8 cellular contexts compared by ENCODE assay signal in the genomic region with DNA sequence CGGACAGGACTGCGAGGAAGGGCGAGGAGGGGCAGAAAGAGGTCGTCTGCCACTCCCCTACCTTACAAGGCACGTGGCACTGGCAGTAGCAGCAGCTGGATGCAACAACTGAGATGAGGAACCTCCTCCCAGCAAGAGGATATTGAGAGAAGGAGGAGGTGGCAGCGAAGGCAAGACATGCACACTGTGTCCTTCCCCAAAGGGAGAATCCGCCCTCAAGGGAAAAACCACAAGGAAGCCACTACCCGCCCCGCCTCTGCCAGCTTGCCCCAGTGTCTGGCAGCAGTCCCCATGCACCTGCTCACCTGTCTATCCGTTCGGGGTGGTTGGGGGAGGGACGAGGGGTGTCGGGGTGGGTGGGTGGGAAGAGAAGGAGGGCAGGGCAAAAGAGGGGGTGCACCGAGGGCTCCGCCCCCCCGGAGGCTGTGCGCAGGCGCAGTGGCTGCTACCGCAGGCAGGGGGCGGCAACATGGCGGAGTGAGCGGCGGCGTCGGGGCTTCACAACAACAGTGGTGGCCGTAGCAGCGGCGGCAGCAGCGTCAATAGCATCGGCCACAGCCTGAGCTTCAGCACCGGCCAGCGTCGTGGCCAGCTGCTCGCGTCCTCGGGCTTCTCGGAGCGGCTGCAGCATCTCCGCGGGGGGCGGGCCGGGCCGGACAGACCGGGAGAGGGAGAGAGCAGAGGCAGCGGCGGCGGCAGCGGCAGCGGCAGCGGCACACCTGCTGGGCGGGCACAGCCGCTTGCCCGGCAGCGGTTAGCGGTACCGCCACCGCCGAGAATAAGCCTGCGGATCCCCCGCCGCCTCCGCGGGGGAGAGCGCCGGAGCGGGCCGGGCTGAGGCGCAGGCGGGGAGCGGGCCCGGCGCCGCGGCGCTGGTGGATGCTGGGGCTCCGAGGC. TPM values are rescaled to one million over a fixed set of nuclear protein-coding genes. Genes with fewer than 3 reads are reported as not detected.
DNase-seq lines count a peak whose midpoint lies in the region; ATAC-seq and TF ChIP-seq lines count a peak whose summit lies in the region.

A gene with protein sequence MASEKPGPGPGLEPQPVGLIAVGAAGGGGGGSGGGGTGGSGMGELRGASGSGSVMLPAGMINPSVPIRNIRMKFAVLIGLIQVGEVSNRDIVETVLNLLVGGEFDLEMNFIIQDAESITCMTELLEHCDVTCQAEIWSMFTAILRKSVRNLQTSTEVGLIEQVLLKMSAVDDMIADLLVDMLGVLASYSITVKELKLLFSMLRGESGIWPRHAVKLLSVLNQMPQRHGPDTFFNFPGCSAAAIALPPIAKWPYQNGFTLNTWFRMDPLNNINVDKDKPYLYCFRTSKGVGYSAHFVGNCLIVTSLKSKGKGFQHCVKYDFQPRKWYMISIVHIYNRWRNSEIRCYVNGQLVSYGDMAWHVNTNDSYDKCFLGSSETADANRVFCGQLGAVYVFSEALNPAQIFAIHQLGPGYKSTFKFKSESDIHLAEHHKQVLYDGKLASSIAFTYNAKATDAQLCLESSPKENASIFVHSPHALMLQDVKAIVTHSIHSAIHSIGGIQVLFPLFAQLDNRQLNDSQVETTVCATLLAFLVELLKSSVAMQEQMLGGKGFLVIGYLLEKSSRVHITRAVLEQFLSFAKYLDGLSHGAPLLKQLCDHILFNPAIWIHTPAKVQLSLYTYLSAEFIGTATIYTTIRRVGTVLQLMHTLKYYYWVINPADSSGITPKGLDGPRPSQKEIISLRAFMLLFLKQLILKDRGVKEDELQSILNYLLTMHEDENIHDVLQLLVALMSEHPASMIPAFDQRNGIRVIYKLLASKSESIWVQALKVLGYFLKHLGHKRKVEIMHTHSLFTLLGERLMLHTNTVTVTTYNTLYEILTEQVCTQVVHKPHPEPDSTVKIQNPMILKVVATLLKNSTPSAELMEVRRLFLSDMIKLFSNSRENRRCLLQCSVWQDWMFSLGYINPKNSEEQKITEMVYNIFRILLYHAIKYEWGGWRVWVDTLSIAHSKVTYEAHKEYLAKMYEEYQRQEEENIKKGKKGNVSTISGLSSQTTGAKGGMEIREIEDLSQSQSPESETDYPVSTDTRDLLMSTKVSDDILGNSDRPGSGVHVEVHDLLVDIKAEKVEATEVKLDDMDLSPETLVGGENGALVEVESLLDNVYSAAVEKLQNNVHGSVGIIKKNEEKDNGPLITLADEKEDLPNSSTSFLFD (N-terminal part only) (plus strand): TSS at position 436 of the 897 bp plus-strand sequence. CDS start 551 bp downstream, outside the sequence.

- H3K27ac ChIP-seq in DND-41 (ENCODE audit: low read length) (no peak within 1 kb of the TSS; the same call in 1 of the 2 replicates), GM23248 (no peak within 1 kb of the TSS), temporal lobe (ENCODE audit: low read depth, low read length) (peak within 1 kb of the TSS; percentile 40)

- no peaks in the 10 kb centered on the region for H3K9me3 ChIP-seq in DND-41 (ENCODE audit: insufficient read depth, low read length, severe bottlenecking)
- H3K9me3 ChIP-seq in GM23248 (ENCODE audit: low read depth): no peaks in the 10 kb centered on the region
- no peaks in the 10 kb centered on the region for H3K9me3 ChIP-seq in Loucy (ENCODE audit: insufficient read depth, low read depth, low read length)

- ATAC-seq in DND-41 (ENCODE audit: insufficient read depth, low read depth): peak; percentile 85

- no peaks in the 10 kb centered on the region for H3F3A ChIP-seq in GM23248 (ENCODE audit: insufficient read depth)
- H3F3A ChIP-seq in Loucy (ENCODE audit: low read depth): 0 out of 2 replicates have a peak, but pooled peaks cover 3% of the 10 kb centered on the region

- DNase-seq in DND-41: peak; percentile 82
- DNase-seq in GM23248: peak; percentile 78
- peak; percentile 89 for DNase-seq in SK-N-DZ (ENCODE audit: low spot score)
- peak; percentile 76 for DNase-seq in activated naive CD4-positive, alpha-beta T cell treated with anti-CD3 and anti-CD28 coated beads, Interleukin-2, amount 50 U/mL, for 16 hours
- peak; percentile 72 for DNase-seq in globus pallidus (ENCODE audit: low spot score)
- DNase-seq in occipital lobe (lab: John Stamatoyannopoulos, UW): peak; percentile 83

- TF ChIP-seq CTCF in DND-41 (IDR thresholded peaks at IDR 0.05; ENCODE audit: borderline replicate concordance, extremely low read depth, low read length, poor library complexity, severe bottlenecking) (no peak), Loucy (conservative IDR thresholded peaks at IDR 0.05; ENCODE audit: low read length) (no peak)

- in situ Hi-C loops in GM23248 (cut with MboI): no loop called here

- H3K27me3 ChIP-seq in DND-41 (ENCODE audit: insufficient read depth, low read length, poor library complexity) (peaks cover 5% of the 10 kb centered on the region), GM23248 (replicated peaks; ENCODE audit: insufficient read depth) (0 out of 2 replicates have a peak, but pooled peaks cover 4% of the 10 kb centered on the region), Loucy (ENCODE audit: insufficient read depth, low read length, poor library complexity, severe bottlenecking) (no peaks in the 10 kb centered on the region)

- H3K9ac ChIP-seq in DND-41 (ENCODE audit: low read depth, low read length) (peak within 1 kb of the TSS; percentile 71), GM23248 (peak within 1 kb of the TSS; percentile 53), Loucy (ENCODE audit: low read depth, low read length, poor library complexity, severe bottlenecking) (peak within 1 kb of the TSS; percentile 58)

- H3K79me2 ChIP-seq in DND-41 (ENCODE audit: insufficient read depth, low read length): no peaks in the 10 kb centered on the region
- H3K79me2 ChIP-seq in GM23248 (ENCODE audit: insufficient read depth): no peaks in the 10 kb centered on the region
- peaks cover 6% of the 10 kb centered on the region; the same call in 1 of the 2 replicates for H3K79me2 ChIP-seq in Loucy (ENCODE audit: insufficient read depth, low read length)

- H3K4me2 ChIP-seq in DND-41 (ENCODE audit: insufficient read depth, low read length): peak within 1 kb of the TSS; percentile 93
- peak within 1 kb of the TSS; percentile 60 for H3K4me2 ChIP-seq in GM23248 (ENCODE audit: unreplicated experiment)
- H3K4me2 ChIP-seq in Loucy (ENCODE audit: low read depth, low read length, poor library complexity, severe bottlenecking): peak within 1 kb of the TSS; percentile 87

- no peaks in the 10 kb centered on the region; the same call in 1 of the 2 replicates for H3K36me3 ChIP-seq in DND-41 (ENCODE audit: insufficient read depth, low read length)
- H3K36me3 ChIP-seq in GM23248 (ENCODE audit: low read depth): no peaks in the 10 kb centered on the region
- no peaks in the 10 kb centered on the region for H3K36me3 ChIP-seq in Loucy (ENCODE audit: insufficient read depth, low read length)

- peaks cover 34% of the 10 kb centered on the region for H3K4me1 ChIP-seq in DND-41 (ENCODE audit: insufficient read depth, low read length)
- no peaks in the 10 kb centered on the region for H3K4me1 ChIP-seq in GM23248 (ENCODE audit: insufficient read depth)
- peaks cover 31% of the 10 kb centered on the region for H3K4me1 ChIP-seq in Loucy (ENCODE audit: insufficient read depth, low read length, poor library complexity, severe bottlenecking)

- WGBS in GM23248 (ENCODE audit: low coverage in 1 of 2, low lambda C conversion rate in 2 of 2, missing lambda C conversion rate in 2 of 2), 2 experiments: 2% methylated on average over 39 to 59 of the region's 76 CpGs

- H2AFZ ChIP-seq in DND-41 (ENCODE audit: low read depth, low read length): peak within 1 kb of the TSS; percentile 98
- H2AFZ ChIP-seq in GM23248: peak within 1 kb of the TSS; percentile 84
- peak within 1 kb of the TSS; percentile 98 for H2AFZ ChIP-seq in Loucy (ENCODE audit: low read length)

- H4K20me1 ChIP-seq in DND-41 (ENCODE audit: insufficient read depth, low read length) (no peaks in the 10 kb centered on the region; the same call in 1 of the 2 replicates), GM23248 (ENCODE audit: insufficient read depth) (0 out of 2 replicates have a peak, but pooled peaks cover 4% of the 10 kb centered on the region), Loucy (ENCODE audit: insufficient read depth, low read length, poor library complexity, severe bottlenecking) (peaks cover 25% of the 10 kb centered on the region)

- H3K9me2 ChIP-seq in GM23248 (ENCODE audit: insufficient read depth): no peaks in the 10 kb centered on the region
- no peaks in the 10 kb centered on the region for H3K9me2 ChIP-seq in Loucy (replicated peaks; ENCODE audit: low read depth, low read length)

- H3K4me3 ChIP-seq in DND-41 (ENCODE audit: low read depth in 1 of 2, low read length in 2 of 2): peak within 1 kb of the TSS; percentile 68 to 95
- H3K4me3 ChIP-seq in GM23248: peak within 1 kb of the TSS; percentile 83
- H3K4me3 ChIP-seq in Loucy (ENCODE audit: low read length, poor library complexity, severe bottlenecking): peak within 1 kb of the TSS; percentile 81

RNA-seq across cellular contexts. Expression of the gene that starts here (rescaled TPM):
- 3.7 and 5.7 TPM in 2 replicates for total RNA-seq in GM23248 (2014; rRNA removed; shearing (Covaris generic))
- polyA plus RNA-seq in GM23248 (2016; fragmentation: Nextera tagmentation; extraction: Ambion mirVana): 1.8 and 1.9 TPM in 2 replicates
- polyA plus RNA-seq in SK-N-DZ (2014; cell fraction: cytosol; rRNA removed): 43.1 and 48.9 TPM in 2 replicates
- 28.9 and 30.0 TPM in 2 replicates for polyA plus RNA-seq in SK-N-DZ (2014; cell fraction: nucleus; rRNA removed)
- total RNA-seq in occipital lobe: 251 TPM
- total RNA-seq in temporal lobe: 231 TPM

Comparison
In these comparisons a context has a peak if more than half of its experiments do, and no peak if none do; other contexts are left out.
1. RNA of the gene that starts here (total RNA-seq): 251 TPM in occipital lobe (single experiment) and 231 TPM in temporal lobe (single experiment); 3.7 to 5.7 TPM in GM23248; every median in the first group is over 10 times any median in the second.
2. Peak in every context shown above with its lines, with median percentiles within 50 percentile points of each other: DNase-seq, H2AFZ ChIP-seq, H3K4me2 ChIP-seq, H3K4me3 ChIP-seq and H3K9ac ChIP-seq.